In the genomic region with DNA sequence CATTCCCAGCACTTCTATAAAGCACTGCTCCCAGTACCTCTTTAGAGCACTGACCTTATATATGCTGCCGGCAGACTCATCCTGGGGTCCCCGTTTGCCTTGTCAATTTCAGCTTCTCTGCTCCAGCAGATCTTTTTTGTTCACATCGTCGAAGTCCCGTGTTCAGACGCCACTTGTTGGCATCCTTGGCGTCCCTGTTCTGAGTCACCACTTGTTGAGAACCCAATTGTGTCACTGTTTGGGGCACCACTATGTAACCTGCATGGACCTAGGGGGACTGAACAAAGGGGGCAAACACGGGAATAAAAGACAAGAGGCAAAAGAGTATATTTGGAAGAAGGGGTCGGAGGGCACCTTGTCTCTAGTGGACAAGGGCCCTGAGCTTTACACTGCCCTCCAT, we compare ENCODE assay signal across 20 cellular contexts. TPM values are rescaled to one million over a fixed set of nuclear protein-coding genes. Genes with fewer than 3 reads are reported as not detected.
A peak's percentile ranks its signal among the peaks of the same experiment; 100 is the strongest.
DNase-seq lines count a peak whose midpoint lies in the region; ATAC-seq, FAIRE-seq and TF ChIP-seq lines count a peak whose summit lies in the region.
"Had no signal": no experiment of that assay in that cellular context is flagged by ENCODE, and none has a peak within 500 bp of the region (broad histone marks: within the 10 kb centered on the region; RNA-seq: fewer than 3 reads in every experiment).

No MANE protein-coding gene starts in this region.

- H3K9me1 ChIP-seq in keratinocyte (ENCODE audit: control insufficient read depth, extremely low read depth, insufficient read depth, low read length): no peaks in the 10 kb centered on the region

- H3K4me3 ChIP-seq in HUES6 (ENCODE audit: low read depth, low read length) (peak overlapping the region; percentile 51), bronchial epithelial cell (ENCODE audit: low read depth, low read length) (peak overlapping the region; percentile 2), keratinocyte (ENCODE audit: control insufficient read depth in 2 of 3, extremely low read depth in 1 of 3, insufficient read depth in 2 of 3, low read depth in 1 of 3, low read length in 3 of 3) (peak overlapping the region; percentile 38 to 78 (median 70)), smooth muscle cell (peak overlapping the region; percentile 13), dorsolateral prefrontal cortex (no peak overlapping the region)
- H3K4me3 ChIP-seq: mucosa of descending colon, pancreas had no signal

- H3F3A ChIP-seq in smooth muscle cell (ENCODE audit: low read depth): no peaks in the 10 kb centered on the region

- H3K4me2 ChIP-seq in keratinocyte (ENCODE audit: control insufficient read depth, extremely low read depth, insufficient read depth, low read depth, low read length): peak overlapping the region; percentile 93
- H3K4me2 ChIP-seq in smooth muscle cell: peak overlapping the region; percentile 64

- no peak for TF ChIP-seq CTCF in bronchial epithelial cell (IDR thresholded peaks at IDR 0.05; ENCODE audit: insufficient read depth, low read length, severe bottlenecking)
- TF ChIP-seq CTCF in keratinocyte (optimal IDR thresholded peaks at IDR 0.05 in 1 of 3, IDR thresholded peaks at IDR 0.05 in 1 of 3, conservative IDR thresholded peaks at IDR 0.05 in 1 of 3; ENCODE audit: extremely low read depth in 1 of 3, insufficient read depth in 2 of 3, low read length in 3 of 3): no peak
- TF ChIP-seq CTCF in smooth muscle cell (IDR thresholded peaks at IDR 0.05; ENCODE audit: borderline replicate concordance, insufficient read depth, poor library complexity, severe bottlenecking): no peak
- no peak for TF ChIP-seq CTCF in dorsolateral prefrontal cortex (IDR thresholded peaks at IDR 0.05 in 54 of 56, conservative IDR thresholded peaks at IDR 0.05 in 2 of 56; ENCODE audit: low read depth in 1 of 56, partially characterized antibody in 56 of 56)

- no peak for ATAC-seq in HG02623 (IDR thresholded peaks at IDR 0.05; ENCODE audit: unreplicated experiment)
- ATAC-seq in HG03196 (IDR thresholded peaks at IDR 0.05; ENCODE audit: unreplicated experiment): no peak
- ATAC-seq: mucosa of descending colon had no signal

- H2AFZ ChIP-seq in keratinocyte (ENCODE audit: control insufficient read depth, low read length) (peak overlapping the region; percentile 62), smooth muscle cell (ENCODE audit: low read depth) (peak overlapping the region; percentile 22)

- H4K20me1 ChIP-seq in keratinocyte (ENCODE audit: control insufficient read depth, extremely low read depth, insufficient read depth, low read length) (no peaks in the 10 kb centered on the region), smooth muscle cell (ENCODE audit: low read depth) (no peaks in the 10 kb centered on the region)

- peaks cover 40% of the 10 kb centered on the region for H3K36me3 ChIP-seq in HUES6 (ENCODE audit: control insufficient read depth, insufficient read depth, low read length)
- H3K36me3 ChIP-seq in bronchial epithelial cell (ENCODE audit: control insufficient read depth, insufficient read depth, low read length): no peaks in the 10 kb centered on the region
- H3K36me3 ChIP-seq in keratinocyte (ENCODE audit: control insufficient read depth in 2 of 2, extremely low read depth in 1 of 2, insufficient read depth in 2 of 2, low read length in 2 of 2): no peaks in the 10 kb centered on the region
- H3K36me3 ChIP-seq in smooth muscle cell (ENCODE audit: low read depth): no peaks in the 10 kb centered on the region
- H3K36me3 ChIP-seq: pancreas had no signal

- H3K9me3 ChIP-seq in HUES6 (ENCODE audit: control insufficient read depth, insufficient read depth, low read depth, low read length): peaks cover 3% of the 10 kb centered on the region; the same call in 1 of the 2 replicates
- no peaks in the 10 kb centered on the region for H3K9me3 ChIP-seq in keratinocyte (ENCODE audit: control insufficient read depth, low read depth, low read length)
- no peaks in the 10 kb centered on the region for H3K9me3 ChIP-seq in smooth muscle cell (replicated peaks; ENCODE audit: low read depth)
- H3K9me3 ChIP-seq: mucosa of descending colon, pancreas had no signal

- peaks cover 59% of the 10 kb centered on the region for H3K4me1 ChIP-seq in HUES6 (ENCODE audit: control insufficient read depth, insufficient read depth, low read length)
- peaks cover 47% of the 10 kb centered on the region for H3K4me1 ChIP-seq in keratinocyte (ENCODE audit: control insufficient read depth, extremely low read depth, insufficient read depth, low read length)
- peaks cover 27% of the 10 kb centered on the region for H3K4me1 ChIP-seq in smooth muscle cell (ENCODE audit: low read depth)

- dilution Hi-C loops in keratinocyte (cut with MboI; ENCODE audit: extremely low pct_ligation_motif_present, low sequenced_read_pairs): no loop called here

- FAIRE-seq in bronchial epithelial cell (lab: Jason Lieb, UNC) (no peak), keratinocyte (lab: Jason Lieb, UNC) (no peak)
- FAIRE-seq: D721Med, kidney, pancreas had no signal

- H3K9ac ChIP-seq in HUES6 (ENCODE audit: low read length): peak overlapping the region; percentile 92
- peak overlapping the region; percentile 55 for H3K9ac ChIP-seq in keratinocyte (ENCODE audit: control insufficient read depth, extremely low read depth, insufficient read depth, low read length)
- no peak overlapping the region for H3K9ac ChIP-seq in smooth muscle cell (ENCODE audit: low read depth)

- H3K79me2 ChIP-seq in keratinocyte (ENCODE audit: control insufficient read depth, insufficient read depth, low read length): peaks cover 8% of the 10 kb centered on the region
- H3K79me2 ChIP-seq in smooth muscle cell (ENCODE audit: low read depth): no peaks in the 10 kb centered on the region

- intact Hi-C loops in dorsolateral prefrontal cortex (cut with DNase I) (no loop called here), posterior vena cava (cut with DNase I) (no loop called here)

- H3K27me3 ChIP-seq in HUES6 (ENCODE audit: control insufficient read depth, insufficient read depth, low read length) (no peaks in the 10 kb centered on the region), bronchial epithelial cell (ENCODE audit: control insufficient read depth, insufficient read depth, low read length) (no peaks in the 10 kb centered on the region), keratinocyte (ENCODE audit: control insufficient read depth, extremely low read depth, insufficient read depth, low read length) (no peaks in the 10 kb centered on the region), smooth muscle cell (ENCODE audit: low read depth) (no peaks in the 10 kb centered on the region), dorsolateral prefrontal cortex (peaks cover 0 to 10% (median 0%) of the 10 kb centered on the region in 45 donors)
- H3K27me3 ChIP-seq: pancreas had no signal

- DNase-seq in bronchial epithelial cell (ENCODE audit: low read depth) (peak; percentile 40), keratinocyte (ENCODE audit: low read depth, low spot score) (no peak), smooth muscle cell (lab: John Stamatoyannopoulos, UW; ENCODE audit: unreplicated experiment) (no peak), dorsolateral prefrontal cortex (no peak), posterior vena cava (ENCODE audit: low spot score) (no peak)
- DNase-seq: activated CD4-positive, alpha-beta T cell treated with anti-CD3 and anti-CD28 coated beads, Interleukin-2, amount 10 ng/mL, durations not matched to agents 7 days and 5 days; activated naive CD8-positive, alpha-beta T cell treated with anti-CD3 and anti-CD28 coated beads, Interleukin-2, amount 10 ng/mL, durations not matched to agents 7 days and 5 days; activated T-cell treated with anti-CD3 and anti-CD28 coated beads, Interleukin-2, amount 50 U/mL, for 48 hours; central memory CD4-positive, alpha-beta T cell; KBM-7; mucosa of descending colon; NCI-H1105 treated with DMSO at 0.1 percent for 48 hours; NK-92 treated with Interleukin-12 subunit alpha and Interleukin-12 subunit beta, amount 100 ng/mL, for 24 hours; pancreas; SHP77 had no signal

- H3K27ac ChIP-seq in HUES6 (ENCODE audit: low read depth, low read length) (peak overlapping the region; percentile 88), keratinocyte (ENCODE audit: control insufficient read depth, insufficient read depth, low read length) (peak overlapping the region; percentile 67), smooth muscle cell (ENCODE audit: low read depth) (peak overlapping the region; percentile 39), dorsolateral prefrontal cortex (no peak overlapping the region)

- 36% methylated on average over 9 of the region's 9 CpGs for WGBS in smooth muscle cell (ENCODE audit: low lambda C conversion rate)

RNA-seq across cellular contexts. Expression of a gene that starts 25.5 kb away (rescaled TPM):
- total RNA-seq in bronchial epithelial cell (not detected in 2 replicates), smooth muscle cell (0.31 TPM in 1 of 2 replicates, not detected in the other), dorsolateral prefrontal cortex (not detected), posterior vena cava (not detected)
- polyA plus RNA-seq in keratinocyte (0.06 to 0.45 TPM (median 0.26 TPM) in 3 replicates), smooth muscle cell (not detected in 2 replicates)
- 0.64 TPM for polyA plus RNA-seq in keratinocyte (2011; ENCODE audit: low read depth)
- polyA plus RNA-seq in keratinocyte (2011; cell fraction: cytosol; rRNA removed): 0.13 and 0.14 TPM in 2 replicates
- 0.83 and 1.2 TPM in 2 replicates for polyA plus RNA-seq in keratinocyte (2011; cell fraction: nucleus; rRNA removed)
- polyA plus RNA-seq in keratinocyte (2012; ENCODE audit: low replicate concordance): 0.05 and 0.95 TPM in 2 replicates
- polyA minus RNA-seq in keratinocyte: 0.13 TPM in 2 of 3 replicates, not detected in the other
- polyA minus RNA-seq in keratinocyte (2011; cell fraction: cytosol; rRNA and poly(A)+ RNA removed): not detected
- 0.11 and 0.23 TPM in 2 replicates for polyA minus RNA-seq in keratinocyte (2011; cell fraction: nucleus; rRNA and poly(A)+ RNA removed)
- total RNA-seq: activated CD4-positive, alpha-beta T cell treated with anti-CD3 and anti-CD28 coated beads, Interleukin-2, amount 10 ng/mL, durations not matched to agents 7 days and 5 days; activated naive CD8-positive, alpha-beta T cell treated with anti-CD3 and anti-CD28 coated beads, Interleukin-2, amount 10 ng/mL, durations not matched to agents 7 days and 5 days; kidney; mucosa of descending colon; pancreas had no signal
- polyA plus RNA-seq: pancreas had no signal

RNA-seq across cellular contexts. Expression of a gene that starts 36.0 kb away (rescaled TPM):
- total RNA-seq in bronchial epithelial cell: not detected in 2 replicates
- 0.04 to 0.40 TPM (median 0.07 TPM) in 3 replicates for polyA plus RNA-seq in keratinocyte
- polyA plus RNA-seq in keratinocyte (2011; ENCODE audit: low read depth): 0.22 TPM
- 0.06 TPM in 1 of 2 replicates, not detected in the other for polyA plus RNA-seq in keratinocyte (2011; cell fraction: cytosol; rRNA removed)
- 1.1 and 1.4 TPM in 2 replicates for polyA plus RNA-seq in keratinocyte (2011; cell fraction: nucleus; rRNA removed)
- 0.16 and 1.3 TPM in 2 replicates for polyA plus RNA-seq in keratinocyte (2012; ENCODE audit: low replicate concordance)
- polyA minus RNA-seq in keratinocyte: 1.2 to 1.4 TPM in 2 of 3 replicates, not detected in the other
- polyA minus RNA-seq in keratinocyte (2011; cell fraction: cytosol; rRNA and poly(A)+ RNA removed): not detected
- 1.0 TPM in 1 of 2 replicates, not detected in the other for polyA minus RNA-seq in keratinocyte (2011; cell fraction: nucleus; rRNA and poly(A)+ RNA removed)
- total RNA-seq in smooth muscle cell: not detected in 2 replicates
- not detected in 2 replicates for polyA plus RNA-seq in smooth muscle cell
- total RNA-seq in dorsolateral prefrontal cortex: not detected
- total RNA-seq in posterior vena cava: not detected
- total RNA-seq: activated CD4-positive, alpha-beta T cell treated with anti-CD3 and anti-CD28 coated beads, Interleukin-2, amount 10 ng/mL, durations not matched to agents 7 days and 5 days; activated naive CD8-positive, alpha-beta T cell treated with anti-CD3 and anti-CD28 coated beads, Interleukin-2, amount 10 ng/mL, durations not matched to agents 7 days and 5 days; kidney; mucosa of descending colon; pancreas had no signal
- polyA plus RNA-seq: pancreas had no signal

RNA-seq across cellular contexts. Expression of a gene that starts 59.7 kb away (rescaled TPM):
- under 0.01 and 3.1 TPM in 2 replicates for total RNA-seq in bronchial epithelial cell
- 7.1 to 19.1 TPM (median 9.2 TPM) in 3 replicates for polyA plus RNA-seq in keratinocyte
- 133 TPM for polyA plus RNA-seq in keratinocyte (2011; ENCODE audit: low read depth)
- 7.9 and 12.8 TPM in 2 replicates for polyA plus RNA-seq in keratinocyte (2011; cell fraction: cytosol; rRNA removed)
- polyA plus RNA-seq in keratinocyte (2011; cell fraction: nucleus; rRNA removed): 22.9 and 25.9 TPM in 2 replicates
- polyA plus RNA-seq in keratinocyte (2012; ENCODE audit: low replicate concordance): 7.1 and 111 TPM in 2 replicates
- 17.3 to 110 TPM (median 32.4 TPM) in 3 replicates for polyA minus RNA-seq in keratinocyte
- polyA minus RNA-seq in keratinocyte (2011; cell fraction: cytosol; rRNA and poly(A)+ RNA removed): 18.8 TPM
- 50.1 and 53.8 TPM in 2 replicates for polyA minus RNA-seq in keratinocyte (2011; cell fraction: nucleus; rRNA and poly(A)+ RNA removed)
- 0.13 and 0.81 TPM in 2 replicates for total RNA-seq in smooth muscle cell
- polyA plus RNA-seq in smooth muscle cell: 0.59 TPM in 1 of 2 replicates, not detected in the other
- total RNA-seq in dorsolateral prefrontal cortex: under 1 TPM in 2 of 120 experiments, not detected in 118; 0.20 to 0.24 TPM
- total RNA-seq in posterior vena cava: not detected
- total RNA-seq: activated CD4-positive, alpha-beta T cell treated with anti-CD3 and anti-CD28 coated beads, Interleukin-2, amount 10 ng/mL, durations not matched to agents 7 days and 5 days; activated naive CD8-positive, alpha-beta T cell treated with anti-CD3 and anti-CD28 coated beads, Interleukin-2, amount 10 ng/mL, durations not matched to agents 7 days and 5 days; kidney; mucosa of descending colon; pancreas had no signal

Comparison
In these comparisons a context has a peak if more than half of its experiments do, and no peak if none do; other contexts are left out.
1. H3K27ac ChIP-seq: peak in HUES6 (single experiment), keratinocyte (single experiment) and smooth muscle cell (single experiment); none in dorsolateral prefrontal cortex (0 of 59).
2. H3K4me3 ChIP-seq: peak in HUES6 (single experiment), bronchial epithelial cell (single experiment), keratinocyte (3 of 3) and smooth muscle cell (single experiment); none in dorsolateral prefrontal cortex (0 of 59).